In genomic region chr9:37060821-37061220, GRCh38 we compare ENCODE assay signal across 18 cellular contexts. TPM values are rescaled to one million over a fixed set of nuclear protein-coding genes. Genes with fewer than 3 reads are reported as not detected.
DNase-seq lines count a peak whose midpoint lies in the region; ATAC-seq and TF ChIP-seq lines count a peak whose summit lies in the region.
"Had no signal": no experiment of that assay in that cellular context is flagged by ENCODE, and none has a peak within 500 bp of the region (broad histone marks: within the 10 kb centered on the region; RNA-seq: fewer than 3 reads in every experiment).

No MANE protein-coding gene starts in this region.

- H3K9me3 ChIP-seq in DOHH2 (ENCODE audit: control insufficient read depth, insufficient read depth, low read length) (no peaks in the 10 kb centered on the region), Peyer's patch (no peaks in the 10 kb centered on the region)
- H3K9me3 ChIP-seq: BLaER1 treated with 17β-estradiol and CSF1 and Interleukin-3, amounts not matched to agents 10 nM and 100 nM had no signal

- CTCF ChIA-PET in activated B cell treated with CpG ODN at 0.5 μM for 24 hours (lab: Charles Lee): no interaction called here

- H3K4me1 ChIP-seq in DOHH2 (ENCODE audit: control insufficient read depth, low read length) (peaks cover 35% of the 10 kb centered on the region), Peyer's patch (no peaks in the 10 kb centered on the region)

- H3K27ac ChIP-seq in DOHH2 (ENCODE audit: low read depth, low read length) (no peak overlapping the region), Peyer's patch (no peak overlapping the region)
- H3K27ac ChIP-seq: HL-60 had no signal

- TF ChIP-seq POLR2A in Peyer's patch (IDR thresholded peaks at IDR 0.05): no peak

- peaks cover 18% of the 10 kb centered on the region; the same call in 1 of the 2 replicates for H3F3A ChIP-seq in DOHH2 (ENCODE audit: control insufficient read depth, insufficient read depth)

- POLR2A ChIA-PET in activated B cell treated with CpG ODN at 0.5 μM for 24 hours (lab: Charles Lee): interaction anchor here (0.7 to 1.4 kb wide), 6 partner anchors 8 to 172 kb away, joined by 3 to 7 read pairs (median 6); no protein-coding TSS in a partner anchor

- H3K36me3 Mint-ChIP-seq in activated B cell treated with CpG ODN at 0.5 μM for 24 hours (ENCODE audit: low read depth): no peaks in the 10 kb centered on the region
- no peaks in the 10 kb centered on the region for H3K36me3 Mint-ChIP-seq in memory B cell
- H3K36me3 Mint-ChIP-seq: CD8-positive, alpha-beta T cell had no signal

- H3K27me3 Mint-ChIP-seq in activated B cell treated with CpG ODN at 0.5 μM for 24 hours (no peaks in the 10 kb centered on the region), memory B cell (peaks cover 1% of the 10 kb centered on the region)

- no peaks in the 10 kb centered on the region for H3K9me2 ChIP-seq in DOHH2 (replicated peaks; ENCODE audit: control insufficient read depth, low read length)

- H3K27me3 ChIP-seq in DOHH2 (ENCODE audit: control insufficient read depth, low read length) (no peaks in the 10 kb centered on the region), Peyer's patch (no peaks in the 10 kb centered on the region)
- H3K27me3 ChIP-seq: BLaER1 treated with 17β-estradiol and CSF1 and Interleukin-3, amounts not matched to agents 10 nM and 100 nM had no signal

- no peak for DNase-seq in activated B cell treated with CpG ODN at 0.5 μM for 24 hours
- peak in 1 of 2 donors; percentile 11 for DNase-seq in memory B cell (ENCODE audit: low spot score in 2 of 2)
- no peak for DNase-seq in NCI-H1417 treated with DMSO at 0.1 percent for 48 hours (lab: John Stamatoyannopoulos, UW)
- no peak for DNase-seq in Peyer's patch
- DNase-seq: 8988T; Calu3; CD8-positive, alpha-beta T cell; DMS79 treated with DMSO at 0.1 percent for 48 hours; EL; HCEC 1CT had no signal

- no peaks in the 10 kb centered on the region for H4K20me1 ChIP-seq in DOHH2 (ENCODE audit: control insufficient read depth, insufficient read depth, low read depth, low read length)
- H4K20me1 ChIP-seq: BLaER1 treated with 17β-estradiol and CSF1 and Interleukin-3, amounts not matched to agents 10 nM and 100 nM had no signal

- 0 out of 2 replicates have a peak overlapping the region, but pooled peaks have one; percentile 12 for H3K4me2 ChIP-seq in DOHH2 (ENCODE audit: low read length)
- H3K4me2 ChIP-seq: GM23338 had no signal

- no peak for TF ChIP-seq CTCF in DOHH2 (IDR thresholded peaks at IDR 0.05; ENCODE audit: low read depth, low read length, poor library complexity, severe bottlenecking)
- no peak for TF ChIP-seq CTCF in activated B cell treated with CpG ODN at 0.5 μM for 24 hours (IDR thresholded peaks at IDR 0.05)
- no peak for TF ChIP-seq CTCF in Peyer's patch (IDR thresholded peaks at IDR 0.05)

- H3K27ac Mint-ChIP-seq in activated B cell treated with CpG ODN at 0.5 μM for 24 hours: no peak overlapping the region
- peak overlapping the region; percentile 59 for H3K27ac Mint-ChIP-seq in memory B cell
- H3K27ac Mint-ChIP-seq: CD8-positive, alpha-beta T cell; GM23338 had no signal

- no peaks in the 10 kb centered on the region for H3K36me3 ChIP-seq in DOHH2 (ENCODE audit: control insufficient read depth, low read length)
- no peaks in the 10 kb centered on the region for H3K36me3 ChIP-seq in Peyer's patch
- H3K36me3 ChIP-seq: BLaER1 treated with 17β-estradiol and CSF1 and Interleukin-3, amounts not matched to agents 10 nM and 100 nM had no signal

- intact Hi-C loops in activated B cell treated with CpG ODN at 0.5 μM for 24 hours (cut with micrococcal nuclease): no loop called here

- H3K9me3 Mint-ChIP-seq in activated B cell treated with CpG ODN at 0.5 μM for 24 hours (no peaks in the 10 kb centered on the region), memory B cell (no peaks in the 10 kb centered on the region)
- H3K9me3 Mint-ChIP-seq: CD8-positive, alpha-beta T cell; GM23338 had no signal

- H3K4me3 ChIP-seq in DOHH2 (ENCODE audit: low read length) (no peak overlapping the region), Peyer's patch (no peak overlapping the region)
- H3K4me3 ChIP-seq: BLaER1 treated with 17β-estradiol and CSF1 and Interleukin-3, amounts not matched to agents 10 nM and 100 nM; GM23338 had no signal

- H3K79me2 ChIP-seq in DOHH2 (ENCODE audit: control insufficient read depth, low read length): no peaks in the 10 kb centered on the region

- peak; percentile 66 for ATAC-seq in activated B cell treated with CpG ODN at 0.5 μM for 24 hours (ENCODE audit: low read depth)
- ATAC-seq in memory B cell (ENCODE audit: low read depth): peak; percentile 95
- no peak for ATAC-seq in SK-N-SH treated with all-trans-retinoic acid at 6 μM for 48 hours
- no peak for ATAC-seq in HG02870 (IDR thresholded peaks at IDR 0.05; ENCODE audit: unreplicated experiment)
- ATAC-seq: CD8-positive, alpha-beta T cell; GM23338 had no signal

- H3K4me3 Mint-ChIP-seq in activated B cell treated with CpG ODN at 0.5 μM for 24 hours (no peak overlapping the region), memory B cell (no peak overlapping the region)
- H3K4me3 Mint-ChIP-seq: CD8-positive, alpha-beta T cell; GM23338 had no signal

- peaks cover 42% of the 10 kb centered on the region for H3K4me1 Mint-ChIP-seq in activated B cell treated with CpG ODN at 0.5 μM for 24 hours
- H3K4me1 Mint-ChIP-seq in memory B cell: peaks cover 21% of the 10 kb centered on the region

TF ChIP-seq in SK-N-SH treated with all-trans-retinoic acid at 6 μM for 48 hours, 23 proteins besides CTCF, POLR2A, EP300 and RAD21:
- no peak for TF ChIP-seq ZFP30 (CRISPR knock-in tag; IDR thresholded peaks at IDR 0.05)
- no peak for TF ChIP-seq TCF4 (CRISPR knock-in tag; IDR thresholded peaks at IDR 0.05; ENCODE audit: borderline replicate concordance)
- no peak for TF ChIP-seq ZNF70 (CRISPR knock-in tag; IDR thresholded peaks at IDR 0.05)
- no peak for TF ChIP-seq CSDC2 (CRISPR knock-in tag; IDR thresholded peaks at IDR 0.05)
- TF ChIP-seq TOX (CRISPR knock-in tag; IDR thresholded peaks at IDR 0.05; ENCODE audit: borderline replicate concordance): no peak
- TF ChIP-seq PPARA (CRISPR knock-in tag; IDR thresholded peaks at IDR 0.05; ENCODE audit: borderline replicate concordance): no peak

RNA-seq across cellular contexts. Expression of gene PAX5, which starts 26.8 kb away (rescaled TPM):
- total RNA-seq in activated B cell treated with CpG ODN at 0.5 μM for 24 hours: 580 and 619 TPM in 2 replicates
- total RNA-seq in Peyer's patch: 10 to 100 TPM in 1 of 4 donors, 1 to 10 TPM in 1, under 1 TPM in 1, not detected in 1; 0.95 to 61.9 (median 3.6) TPM
- total RNA-seq: Calu3, G401, HT1080 had no signal

RNA-seq across cellular contexts. Expression of gene ZCCHC7, which starts 59.6 kb away (rescaled TPM):
- total RNA-seq in activated B cell treated with CpG ODN at 0.5 μM for 24 hours (70.3 and 70.8 TPM in 2 replicates), Peyer's patch (10 to 100 TPM; 12.4 to 56.9 (median 17.7) TPM)

Comparison
In these comparisons a context has a peak if more than half of its experiments do, and no peak if none do; other contexts are left out.
1. ATAC-seq: peak in activated B cell treated with CpG ODN at 0.5 μM for 24 hours (single experiment) and memory B cell (single experiment); none in SK-N-SH treated with all-trans-retinoic acid at 6 μM for 48 hours (single experiment) and HG02870 (single experiment).